Comparison of ENCODE assay signal across 1 cellular context in genomic region chr12:132495629-132496207, GRCh38.
TF ChIP-seq lines count a peak whose summit lies in the region.

No MANE protein-coding gene starts in this region.

TF ChIP-seq in SK-N-SH, 30 proteins besides CTCF, POLR2A, EP300 and RAD21 (continued from another document):
- TF ChIP-seq, protein P1, sequence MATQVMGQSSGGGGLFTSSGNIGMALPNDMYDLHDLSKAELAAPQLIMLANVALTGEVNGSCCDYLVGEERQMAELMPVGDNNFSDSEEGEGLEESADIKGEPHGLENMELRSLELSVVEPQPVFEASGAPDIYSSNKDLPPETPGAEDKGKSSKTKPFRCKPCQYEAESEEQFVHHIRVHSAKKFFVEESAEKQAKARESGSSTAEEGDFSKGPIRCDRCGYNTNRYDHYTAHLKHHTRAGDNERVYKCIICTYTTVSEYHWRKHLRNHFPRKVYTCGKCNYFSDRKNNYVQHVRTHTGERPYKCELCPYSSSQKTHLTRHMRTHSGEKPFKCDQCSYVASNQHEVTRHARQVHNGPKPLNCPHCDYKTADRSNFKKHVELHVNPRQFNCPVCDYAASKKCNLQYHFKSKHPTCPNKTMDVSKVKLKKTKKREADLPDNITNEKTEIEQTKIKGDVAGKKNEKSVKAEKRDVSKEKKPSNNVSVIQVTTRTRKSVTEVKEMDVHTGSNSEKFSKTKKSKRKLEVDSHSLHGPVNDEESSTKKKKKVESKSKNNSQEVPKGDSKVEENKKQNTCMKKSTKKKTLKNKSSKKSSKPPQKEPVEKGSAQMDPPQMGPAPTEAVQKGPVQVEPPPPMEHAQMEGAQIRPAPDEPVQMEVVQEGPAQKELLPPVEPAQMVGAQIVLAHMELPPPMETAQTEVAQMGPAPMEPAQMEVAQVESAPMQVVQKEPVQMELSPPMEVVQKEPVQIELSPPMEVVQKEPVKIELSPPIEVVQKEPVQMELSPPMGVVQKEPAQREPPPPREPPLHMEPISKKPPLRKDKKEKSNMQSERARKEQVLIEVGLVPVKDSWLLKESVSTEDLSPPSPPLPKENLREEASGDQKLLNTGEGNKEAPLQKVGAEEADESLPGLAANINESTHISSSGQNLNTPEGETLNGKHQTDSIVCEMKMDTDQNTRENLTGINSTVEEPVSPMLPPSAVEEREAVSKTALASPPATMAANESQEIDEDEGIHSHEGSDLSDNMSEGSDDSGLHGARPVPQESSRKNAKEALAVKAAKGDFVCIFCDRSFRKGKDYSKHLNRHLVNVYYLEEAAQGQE (IDR thresholded peaks at IDR 0.05; ENCODE audit: low read depth, low read length), result no peak
- no peak for TF ChIP-seq MEF2A (IDR thresholded peaks at IDR 0.05; ENCODE audit: borderline replicate concordance, low read depth)
- TF ChIP-seq, protein P2, sequence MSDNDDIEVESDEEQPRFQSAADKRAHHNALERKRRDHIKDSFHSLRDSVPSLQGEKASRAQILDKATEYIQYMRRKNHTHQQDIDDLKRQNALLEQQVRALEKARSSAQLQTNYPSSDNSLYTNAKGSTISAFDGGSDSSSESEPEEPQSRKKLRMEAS (IDR thresholded peaks at IDR 0.05; ENCODE audit: low read depth), result no peak
- TF ChIP-seq CHD2 (IDR thresholded peaks at IDR 0.05; ENCODE audit: low read length, partially characterized antibody), result no peak
- TF ChIP-seq YY1 (IDR thresholded peaks at IDR 0.05; ENCODE audit: low read depth), result no peak
- TF ChIP-seq RCOR1 (IDR thresholded peaks at IDR 0.05; ENCODE audit: low read length), result no peak
- no peak for TF ChIP-seq NFIC (IDR thresholded peaks at IDR 0.05; ENCODE audit: borderline replicate concordance)
- TF ChIP-seq TCF12 (IDR thresholded peaks at IDR 0.05), result no peak
- no peak for TF ChIP-seq EZH2phosphoT487 (IDR thresholded peaks at IDR 0.05; ENCODE audit: borderline replicate concordance, low read depth)
- no peak for TF ChIP-seq RXRA (IDR thresholded peaks at IDR 0.05; ENCODE audit: borderline replicate concordance, low read depth)
- TF ChIP-seq NRF1 (IDR thresholded peaks at IDR 0.05; ENCODE audit: low read depth, low read length), result no peak
